27 cellular contexts compared by ENCODE assay signal in genomic region chr1:14844359-14844758, GRCh38.
"Had no signal": no experiment of that assay in that cellular context is flagged by ENCODE, and none has a peak within 500 bp of the region (broad histone marks: within the 10 kb centered on the region; RNA-seq: fewer than 3 reads in every experiment).

No MANE protein-coding gene starts in this region.

- H3K4me1 ChIP-seq: colonic mucosa, gastroesophageal sphincter, heart right ventricle had no signal

- H3K27ac ChIP-seq: brain microvascular endothelial cell, colonic mucosa, epithelial cell of prostate, gastroesophageal sphincter, heart right ventricle had no signal

- H3K9me3 ChIP-seq: colonic mucosa had no signal

- ATAC-seq: activated T-cell treated with anti-CD3 and anti-CD28 coated beads, Interleukin-2, amount 50 U/mL, for 72 hours; activated T-helper 17 cell treated with anti-CD3 and anti-CD28 coated beads, Interleukin-2, amount 50 U/mL, for 72 hours; gastroesophageal sphincter; heart right ventricle; T-helper 17 cell had no signal

- H3K4me3 ChIP-seq: colonic mucosa, esophagus squamous epithelium, gastroesophageal sphincter, heart right ventricle had no signal

- DNase-seq: activated CD4-positive, alpha-beta memory T cell treated with anti-CD3 and anti-CD28 coated beads, Interleukin-2, amount 10 ng/mL, durations not matched to agents 7 days and 5 days; activated CD4-positive, alpha-beta T cell treated with anti-CD3 and anti-CD28 coated beads for 1 hour; activated CD4-positive, alpha-beta T cell treated with anti-CD3 and anti-CD28 coated beads for 4 hours; activated CD4-positive, alpha-beta T cell treated with anti-CD3 and anti-CD28 coated beads, Interleukin-2, amount 10 ng/mL, durations not matched to agents 7 days and 5 days; activated CD4-positive, alpha-beta T cell treated with anti-CD3 and anti-CD28 coated beads, Interleukin-2, amount 50 U/mL, for 4 hours; activated CD8-positive, alpha-beta memory T cell treated with anti-CD3 and anti-CD28 coated beads, Interleukin-2, amount 50 U/mL, for 48 hours; activated effector memory CD4-positive, alpha-beta T cell treated with Interleukin-2 at 50 U/mL for 16 hours; activated gamma-delta T cell treated with Interleukin-2 at 50 U/mL for 16 hours; activated naive CD4-positive, alpha-beta T cell treated with anti-CD3 and anti-CD28 coated beads, Interleukin-2, amount 50 U/mL, for 16 hours; activated naive CD4-positive, alpha-beta T cell treated with Interleukin-2 at 50 U/mL for 16 hours; activated T-cell treated with anti-CD3 and anti-CD28 coated beads for 4 hours; activated T-cell treated with anti-CD3 and anti-CD28 coated beads, Interleukin-2, amount 50 U/mL, for 24 hours; activated T-cell treated with anti-CD3 and anti-CD28 coated beads, Interleukin-2, amount 50 U/mL, for 72 hours; amniotic stem cell; brain microvascular endothelial cell; caudate nucleus; colonic mucosa; effector CD8-positive, alpha-beta T cell; esophagus squamous epithelium; foreskin melanocyte; heart right ventricle; T-helper 1 cell; T-helper 17 cell; T1000 had no signal

- H3K36me3 ChIP-seq: brain microvascular endothelial cell, colonic mucosa, esophagus squamous epithelium, gastroesophageal sphincter, heart right ventricle had no signal

- H3K27me3 ChIP-seq: brain microvascular endothelial cell, colonic mucosa, esophagus squamous epithelium had no signal
